ENCODE assay signal across 22 cellular contexts in the genomic region with DNA sequence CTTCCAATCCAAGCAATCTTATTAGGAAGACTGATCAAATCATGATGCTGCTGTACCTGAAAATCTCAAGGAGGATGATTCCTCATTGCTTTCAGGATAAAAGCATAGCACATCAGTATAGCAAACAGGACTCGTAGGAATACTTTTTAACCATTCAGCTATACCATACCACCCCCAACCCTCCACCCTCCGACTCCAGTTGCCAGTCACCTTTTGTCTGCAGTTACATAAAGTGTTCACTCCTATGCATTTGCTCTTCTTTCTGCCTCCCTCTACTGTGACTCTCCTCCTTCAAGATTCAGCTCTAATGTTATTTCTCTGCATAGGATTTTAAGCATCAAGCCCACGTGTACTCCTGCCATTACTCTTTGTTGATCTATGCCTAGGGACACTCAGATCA.
DNase-seq lines count a peak whose midpoint lies in the region; TF ChIP-seq lines count a peak whose summit lies in the region.
"Had no signal": no experiment of that assay in that cellular context is flagged by ENCODE, and none has a peak within 500 bp of the region (broad histone marks: within the 10 kb centered on the region; RNA-seq: fewer than 3 reads in every experiment).

No MANE protein-coding gene starts in this region.

- H3K79me2 ChIP-seq in GM23248 (ENCODE audit: insufficient read depth) = no peaks in the 10 kb centered on the region

- H3K36me3 ChIP-seq in GM23248 (ENCODE audit: low read depth) (no peaks in the 10 kb centered on the region), HEK293 (ENCODE audit: control insufficient read depth in 2 of 2, insufficient read depth in 1 of 2, low read length in 2 of 2) (no peaks in the 10 kb centered on the region), SJCRH30 (no peaks in the 10 kb centered on the region), Peyer's patch (no peaks in the 10 kb centered on the region)
- H3K36me3 ChIP-seq: BE2C, BLaER1 had no signal

- in situ Hi-C loops in GM23248 (cut with MboI) = no loop called here

- no peak overlapping the region for H3K4me2 ChIP-seq in GM23248 (ENCODE audit: unreplicated experiment)
- H3K4me2 ChIP-seq: BLaER1 had no signal

- H3K27ac ChIP-seq in GM23248 (no peak overlapping the region), HEK293 (ENCODE audit: extremely low read depth, low read depth, low read length) (no peak overlapping the region), SJCRH30 (no peak overlapping the region), Peyer's patch (no peak overlapping the region)
- H3K27ac ChIP-seq: BLaER1 had no signal

- no peak overlapping the region for H3K4me3 ChIP-seq in GM23248
- H3K4me3 ChIP-seq in HEK293 (ENCODE audit: low read depth, low read length) = no peak overlapping the region
- no peak overlapping the region for H3K4me3 ChIP-seq in SJCRH30
- H3K4me3 ChIP-seq in Peyer's patch = no peak overlapping the region
- H3K4me3 ChIP-seq: BLaER1, GM12878 had no signal

- H3K9ac ChIP-seq in GM23248 = no peak overlapping the region
- H3K9ac ChIP-seq: BLaER1 had no signal

- H4K20me1 ChIP-seq in GM23248 (ENCODE audit: insufficient read depth) = no peaks in the 10 kb centered on the region
- H4K20me1 ChIP-seq: BLaER1 had no signal

- H3K9me2 ChIP-seq in GM23248 (ENCODE audit: insufficient read depth) = no peaks in the 10 kb centered on the region

- no peak for TF ChIP-seq POLR2A in Peyer's patch (IDR thresholded peaks at IDR 0.05)

- no peaks in the 10 kb centered on the region for H3K9me3 ChIP-seq in GM23248 (ENCODE audit: low read depth)
- H3K9me3 ChIP-seq in HEK293 (ENCODE audit: control insufficient read depth, insufficient read depth, low read depth, low read length) = no peaks in the 10 kb centered on the region
- no peaks in the 10 kb centered on the region for H3K9me3 ChIP-seq in SJCRH30 (replicated peaks)
- H3K9me3 ChIP-seq in Peyer's patch = no peaks in the 10 kb centered on the region
- H3K9me3 ChIP-seq: BE2C, BLaER1 had no signal

- no peak for TF ChIP-seq CTCF in HEK293 (tag by site-specific recombination; IDR thresholded peaks at IDR 0.05)
- TF ChIP-seq CTCF in Peyer's patch (IDR thresholded peaks at IDR 0.05) = no peak

- H3F3A ChIP-seq in GM23248 (ENCODE audit: insufficient read depth) = no peaks in the 10 kb centered on the region

- H2AFZ ChIP-seq in GM23248 = peak overlapping the region; percentile 22; the same call in 1 of the 2 replicates

- POLR2A ChIA-PET in HEK293 (lab: Yijun Ruan, JAX) = no interaction called here

- H3K27me3 ChIP-seq in GM23248 (replicated peaks; ENCODE audit: insufficient read depth) (no peaks in the 10 kb centered on the region), SJCRH30 (no peaks in the 10 kb centered on the region), Peyer's patch (no peaks in the 10 kb centered on the region)
- H3K27me3 ChIP-seq: BE2C, BLaER1 had no signal

- CTCF ChIA-PET in HEK293 (lab: Yijun Ruan, JAX) = interaction anchor here (1.1 kb wide), 1 partner anchor 119 kb away, joined by 3 read pairs; no protein-coding TSS in a partner anchor

- WGBS in GM23248 (ENCODE audit: low coverage in 1 of 2, low lambda C conversion rate in 2 of 2, missing lambda C conversion rate in 2 of 2), 2 experiments = 23 to 24% methylated on average over 3 of the region's 3 CpGs

- H3K4me1 ChIP-seq in GM23248 (ENCODE audit: insufficient read depth) = no peaks in the 10 kb centered on the region
- no peaks in the 10 kb centered on the region for H3K4me1 ChIP-seq in HEK293 (ENCODE audit: control insufficient read depth, insufficient read depth, low read length)
- no peaks in the 10 kb centered on the region; the same call in 1 of the 2 replicates for H3K4me1 ChIP-seq in SJCRH30
- H3K4me1 ChIP-seq in Peyer's patch = no peaks in the 10 kb centered on the region
- H3K4me1 ChIP-seq: BE2C, BLaER1 had no signal

- DNase-seq in GM23248 (no peak), putamen (ENCODE audit: low spot score) (peak; percentile 1), SJCRH30 (no peak), Peyer's patch (no peak)
- DNase-seq: 8988T; ACHN; BE2C; C1 segment of cervical spinal cord; CD4-positive, alpha-beta memory T cell; CD4-positive, CD25-positive, alpha-beta regulatory T cell; CD8-positive, alpha-beta memory T cell; COR-L47; DMS 273 treated with DMSO at 0.1 percent for 48 hours; DMS153; DMS53; DMS79; DND-41; EL; GDM1 had no signal

TF ChIP-seq in HEK293, 187 proteins besides CTCF, POLR2A, EP300 and RAD21:
- TF ChIP-seq ZSCAN16 (tag by site-specific recombination; IDR thresholded peaks at IDR 0.05) = no peak
- peak; percentile 38; the same call in 1 of the 2 replicates for TF ChIP-seq ZNF341 (tag by site-specific recombination; IDR thresholded peaks at IDR 0.05; ENCODE audit: low read depth)
TF ChIP-seq in HEK293: peak in this region for 1.
